Comparison of ENCODE assay signal across 11 cellular contexts in the genomic region with DNA sequence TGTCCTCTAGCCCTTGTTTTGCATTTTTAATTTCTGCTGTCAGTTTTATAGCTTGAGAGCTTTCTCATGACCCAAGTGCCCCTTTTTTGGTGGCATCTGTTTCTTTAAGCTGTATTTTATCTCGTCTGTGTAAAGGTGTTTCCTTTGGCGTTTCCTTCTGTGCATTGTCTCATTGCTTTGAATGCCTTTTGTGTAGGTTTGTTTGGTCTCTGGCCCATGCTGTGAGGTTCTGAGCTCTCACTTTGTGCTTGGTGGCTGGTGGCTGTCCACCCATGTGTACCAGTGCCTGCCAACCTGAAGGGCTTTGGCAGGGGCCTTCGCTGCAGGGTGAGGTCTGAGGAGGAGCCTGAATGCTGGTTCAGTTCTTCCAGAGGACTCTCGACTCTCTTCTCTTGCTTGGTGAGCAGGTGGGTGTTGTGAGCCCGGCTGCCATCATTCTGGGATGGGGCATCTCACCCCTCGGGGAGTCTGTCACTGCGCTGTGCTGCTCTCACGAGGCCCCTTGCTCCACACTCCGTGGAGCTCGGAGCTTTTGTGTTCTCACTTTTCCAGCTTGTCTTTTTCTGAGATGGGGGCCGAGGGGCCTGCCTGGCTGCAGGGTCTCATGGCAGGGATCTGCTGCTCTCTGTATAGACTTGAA. TPM values are rescaled to one million over a fixed set of nuclear protein-coding genes. Genes with fewer than 3 reads are reported as not detected.
A peak's percentile ranks its signal among the peaks of the same experiment; 100 is the strongest.
DNase-seq lines count a peak whose midpoint lies in the region; FAIRE-seq and TF ChIP-seq lines count a peak whose summit lies in the region.
"Had no signal": no experiment of that assay in that cellular context is flagged by ENCODE, and none has a peak within 500 bp of the region (broad histone marks: within the 10 kb centered on the region; RNA-seq: fewer than 3 reads in every experiment).

No MANE protein-coding gene starts in this region.

- H3K4me3 ChIP-seq in Caco-2 (ENCODE audit: low read depth, low read length) (no peak overlapping the region), endodermal cell (ENCODE audit: low read length) (no peak overlapping the region)

- no peaks in the 10 kb centered on the region for H3K27me3 Mint-ChIP-seq in Caco-2 (ENCODE audit: insufficient read depth, unreplicated experiment)
- H3K27me3 Mint-ChIP-seq in endodermal cell (ENCODE audit: insufficient read depth) = no peaks in the 10 kb centered on the region
- no peaks in the 10 kb centered on the region for H3K27me3 Mint-ChIP-seq in nephron (ENCODE audit: low read depth)

- no peaks in the 10 kb centered on the region for H3K27me3 ChIP-seq in Caco-2 (replicated peaks; ENCODE audit: control insufficient read depth, insufficient read depth, low read length)
- H3K27me3 ChIP-seq in endodermal cell (ENCODE audit: control insufficient read depth, insufficient read depth, low read length, poor library complexity, severe bottlenecking) = no peaks in the 10 kb centered on the region

- intact Hi-C loops in Caco-2 (cut with micrococcal nuclease; ENCODE audit: unreplicated experiment) = no loop called here

- H3K27ac Mint-ChIP-seq in Caco-2 (ENCODE audit: unreplicated experiment) (peak overlapping the region; percentile 77), endodermal cell (peak overlapping the region; percentile 6), nephron (peak overlapping the region; percentile 58 to 81 (median 65))

- H3K4me1 ChIP-seq in Caco-2 (peaks cover 52% of the 10 kb centered on the region), endodermal cell (ENCODE audit: control insufficient read depth, insufficient read depth, low read length) (peaks cover 15% of the 10 kb centered on the region)

- H3K36me3 ChIP-seq in Caco-2 (ENCODE audit: control insufficient read depth, insufficient read depth, low read length) (no peaks in the 10 kb centered on the region), endodermal cell (ENCODE audit: control insufficient read depth, insufficient read depth, low read length) (peaks cover 14% of the 10 kb centered on the region)

- H3K9ac ChIP-seq in endodermal cell (ENCODE audit: extremely low read depth, low read length, poor library complexity, severe bottlenecking) = no peak overlapping the region

- H3K36me3 Mint-ChIP-seq in Caco-2 (ENCODE audit: insufficient read depth, unreplicated experiment) (peaks cover 58% of the 10 kb centered on the region), endodermal cell (ENCODE audit: low read depth) (peaks cover 30% of the 10 kb centered on the region), nephron (ENCODE audit: low read depth) (peaks cover 15% of the 10 kb centered on the region)

- H3K4me1 Mint-ChIP-seq in Caco-2 (ENCODE audit: low read depth, unreplicated experiment) (peaks cover 57% of the 10 kb centered on the region), endodermal cell (peaks cover 55% of the 10 kb centered on the region), nephron (peaks cover 37% of the 10 kb centered on the region)

- BruUV-seq in Caco-2 (replicated peaks; lab: Mats Ljungman, UMichigan) = no TSS peak

- FAIRE-seq in H54 (lab: Jason Lieb, UNC) = no peak

- CTCF ChIA-PET in Caco-2 (lab: Charles Lee) = interaction anchor here (0.6 to 1.1 kb wide), 2 partner anchors 11 to 534 kb away, joined by 3 read pairs; no protein-coding TSS in a partner anchor

- DNase-seq in Caco-2 (no peak), NCI-H146 (lab: John Stamatoyannopoulos, UW) (peak; percentile 85), endodermal cell (no peak), foreskin melanocyte (no peak), NCI-H2171 treated with DMSO at 0.1 percent for 48 hours (lab: John Stamatoyannopoulos, UW) (no peak), H54 (ENCODE audit: insufficient read length, low spot score) (no peak)
- DNase-seq in stimulated activated CD4-positive, alpha-beta T cell treated with anti-CD3 and anti-CD28 coated beads, Interleukin-1b, Interleukin-23, amount 100 ng/mL, for 48 hours = no peak
- DNase-seq: activated CD4-positive, alpha-beta T cell treated with anti-CD3 and anti-CD28 coated beads, Interleukin-2, amount 50 U/mL, for 1 hour; DMS153; NCI-H526 had no signal

- no peaks in the 10 kb centered on the region for H3K9me3 Mint-ChIP-seq in Caco-2 (ENCODE audit: unreplicated experiment)
- H3K9me3 Mint-ChIP-seq in endodermal cell = no peaks in the 10 kb centered on the region
- H3K9me3 Mint-ChIP-seq in nephron = no peaks in the 10 kb centered on the region

- 62 to 70% methylated on average over 10 to 11 of the region's 11 CpGs for WGBS in endodermal cell (ENCODE audit: insufficient coverage in 1 of 2, insufficient read length in 1 of 2), 2 experiments

- H3K27ac ChIP-seq in endodermal cell (ENCODE audit: low read depth, low read length) = peak overlapping the region; percentile 83

- POLR2A ChIA-PET in Caco-2 (lab: Charles Lee) = interaction anchor here (0.6 kb wide), 1 partner anchor 30 kb away, joined by 3 read pairs; no protein-coding TSS in a partner anchor

- TF ChIP-seq CTCF in Caco-2 (IDR thresholded peaks at IDR 0.05; ENCODE audit: insufficient read depth in 1 of 2, low read depth in 1 of 2, low read length in 1 of 2, severe bottlenecking in 1 of 2, unreplicated experiment in 1 of 2) (no peak), endodermal cell (conservative IDR thresholded peaks at IDR 0.05) (no peak), nephron (IDR thresholded peaks at IDR 0.05; ENCODE audit: unreplicated experiment in 3 of 3) (no peak)

- H3K4me3 Mint-ChIP-seq in Caco-2 (ENCODE audit: unreplicated experiment) (no peak overlapping the region), endodermal cell (no peak overlapping the region), nephron (no peak overlapping the region)

- no peak for TF ChIP-seq POLR2A in H54 (IDR thresholded peaks at IDR 0.05; ENCODE audit: low read depth, low read length)

- H3K9me3 ChIP-seq in Caco-2 (no peaks in the 10 kb centered on the region), endodermal cell (ENCODE audit: control insufficient read depth, low read length) (no peaks in the 10 kb centered on the region)

RNA-seq across cellular contexts. Expression of gene AP2A2, which starts 14.9 kb away (rescaled TPM):
- total RNA-seq in Caco-2 (2022) = 122 and 130 TPM in 2 replicates
- total RNA-seq in endodermal cell = 10 to 100 TPM; 79.4 to 97.7 TPM
- polyA plus RNA-seq in endodermal cell (2013, experiment 1 of 2) = 62.5 TPM
- polyA plus RNA-seq in endodermal cell (2013, experiment 2 of 2) = 49.7 TPM

RNA-seq across cellular contexts. Expression of gene CHID1, which starts 30.0 kb away (rescaled TPM):
- 166 and 180 TPM in 2 replicates for total RNA-seq in Caco-2 (2022)
- 10 to 100 TPM; 82.0 to 83.5 TPM for total RNA-seq in endodermal cell
- 63.9 TPM for polyA plus RNA-seq in endodermal cell (2013, experiment 1 of 2)
- polyA plus RNA-seq in endodermal cell (2013, experiment 2 of 2) = 63.6 TPM

Comparison
In these comparisons a context has a peak if more than half of its experiments do, and no peak if none do; other contexts are left out.
1. H3K27ac Mint-ChIP-seq: peak in every context shown above with its lines; median percentile 77 in Caco-2; 65 in nephron; 6 in endodermal cell.